ENCODE assay signal across 1 cellular context in the genomic region with DNA sequence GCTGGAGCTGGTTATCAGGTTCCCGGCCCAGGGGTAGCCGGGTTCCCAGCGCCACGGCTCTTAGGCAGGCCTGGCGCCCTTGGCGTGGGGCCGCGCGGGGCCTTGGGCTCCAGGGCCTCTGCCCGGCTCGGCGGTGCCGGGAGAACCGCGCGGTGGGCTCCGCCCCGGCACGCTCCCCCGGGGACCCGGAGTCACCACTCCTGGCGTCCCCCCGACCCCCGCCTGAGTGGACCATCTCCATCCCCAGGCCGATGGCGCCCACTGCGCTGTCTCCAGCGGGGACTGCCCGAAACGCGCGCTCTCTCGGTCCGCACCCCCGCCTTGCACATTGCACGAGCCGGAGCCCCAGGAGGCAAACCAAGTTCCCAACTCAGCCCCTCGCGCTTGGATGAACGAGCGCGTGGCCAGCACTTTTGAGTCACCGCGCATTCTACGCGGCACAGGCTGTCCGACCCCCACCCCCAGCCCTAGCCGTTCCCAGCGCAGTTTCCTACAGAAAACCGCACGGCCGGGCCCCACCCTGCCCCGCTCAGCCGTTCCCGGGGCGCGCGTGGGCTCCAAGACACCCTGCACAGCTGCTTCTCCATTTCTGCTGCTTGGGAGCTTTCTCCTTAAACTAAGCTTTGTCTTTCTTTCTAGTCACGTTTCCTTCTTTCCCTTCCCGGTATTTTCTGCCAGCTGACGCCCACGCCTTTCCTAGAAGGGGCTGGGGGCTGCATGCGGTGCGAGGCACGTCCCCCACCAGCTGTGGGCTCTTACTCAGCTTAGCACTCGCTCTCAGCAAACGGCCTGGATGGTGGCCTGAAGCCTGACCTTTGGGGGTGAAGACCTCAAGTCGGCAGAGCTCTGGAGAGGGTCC.
TF ChIP-seq lines count a peak whose summit lies in the region.

No MANE protein-coding gene starts in this region.

TF ChIP-seq in WTC11, 78 proteins besides CTCF, POLR2A, EP300 and RAD21 (continued from another document):
- TF ChIP-seq, protein P1, sequence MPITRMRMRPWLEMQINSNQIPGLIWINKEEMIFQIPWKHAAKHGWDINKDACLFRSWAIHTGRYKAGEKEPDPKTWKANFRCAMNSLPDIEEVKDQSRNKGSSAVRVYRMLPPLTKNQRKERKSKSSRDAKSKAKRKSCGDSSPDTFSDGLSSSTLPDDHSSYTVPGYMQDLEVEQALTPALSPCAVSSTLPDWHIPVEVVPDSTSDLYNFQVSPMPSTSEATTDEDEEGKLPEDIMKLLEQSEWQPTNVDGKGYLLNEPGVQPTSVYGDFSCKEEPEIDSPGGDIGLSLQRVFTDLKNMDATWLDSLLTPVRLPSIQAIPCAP (CRISPR knock-in tag; IDR thresholded peaks at IDR 0.05) = no peak
- TF ChIP-seq, protein P2, sequence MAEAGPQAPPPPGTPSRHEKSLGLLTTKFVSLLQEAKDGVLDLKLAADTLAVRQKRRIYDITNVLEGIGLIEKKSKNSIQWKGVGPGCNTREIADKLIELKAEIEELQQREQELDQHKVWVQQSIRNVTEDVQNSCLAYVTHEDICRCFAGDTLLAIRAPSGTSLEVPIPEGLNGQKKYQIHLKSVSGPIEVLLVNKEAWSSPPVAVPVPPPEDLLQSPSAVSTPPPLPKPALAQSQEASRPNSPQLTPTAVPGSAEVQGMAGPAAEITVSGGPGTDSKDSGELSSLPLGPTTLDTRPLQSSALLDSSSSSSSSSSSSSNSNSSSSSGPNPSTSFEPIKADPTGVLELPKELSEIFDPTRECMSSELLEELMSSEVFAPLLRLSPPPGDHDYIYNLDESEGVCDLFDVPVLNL (CRISPR knock-in tag; IDR thresholded peaks at IDR 0.05; ENCODE audit: borderline replicate concordance, low read depth) = no peak
- TF ChIP-seq SOX15 (CRISPR knock-in tag; IDR thresholded peaks at IDR 0.05) = no peak
- TF ChIP-seq SMAD3 (CRISPR knock-in tag; IDR thresholded peaks at IDR 0.05; ENCODE audit: borderline replicate concordance) = peak; percentile 27; the same call in 1 of the 2 replicates
- TF ChIP-seq, protein P3, sequence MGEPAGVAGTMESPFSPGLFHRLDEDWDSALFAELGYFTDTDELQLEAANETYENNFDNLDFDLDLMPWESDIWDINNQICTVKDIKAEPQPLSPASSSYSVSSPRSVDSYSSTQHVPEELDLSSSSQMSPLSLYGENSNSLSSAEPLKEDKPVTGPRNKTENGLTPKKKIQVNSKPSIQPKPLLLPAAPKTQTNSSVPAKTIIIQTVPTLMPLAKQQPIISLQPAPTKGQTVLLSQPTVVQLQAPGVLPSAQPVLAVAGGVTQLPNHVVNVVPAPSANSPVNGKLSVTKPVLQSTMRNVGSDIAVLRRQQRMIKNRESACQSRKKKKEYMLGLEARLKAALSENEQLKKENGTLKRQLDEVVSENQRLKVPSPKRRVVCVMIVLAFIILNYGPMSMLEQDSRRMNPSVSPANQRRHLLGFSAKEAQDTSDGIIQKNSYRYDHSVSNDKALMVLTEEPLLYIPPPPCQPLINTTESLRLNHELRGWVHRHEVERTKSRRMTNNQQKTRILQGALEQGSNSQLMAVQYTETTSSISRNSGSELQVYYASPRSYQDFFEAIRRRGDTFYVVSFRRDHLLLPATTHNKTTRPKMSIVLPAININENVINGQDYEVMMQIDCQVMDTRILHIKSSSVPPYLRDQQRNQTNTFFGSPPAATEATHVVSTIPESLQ (CRISPR knock-in tag; IDR thresholded peaks at IDR 0.05) = no peak
- TF ChIP-seq, protein P4, sequence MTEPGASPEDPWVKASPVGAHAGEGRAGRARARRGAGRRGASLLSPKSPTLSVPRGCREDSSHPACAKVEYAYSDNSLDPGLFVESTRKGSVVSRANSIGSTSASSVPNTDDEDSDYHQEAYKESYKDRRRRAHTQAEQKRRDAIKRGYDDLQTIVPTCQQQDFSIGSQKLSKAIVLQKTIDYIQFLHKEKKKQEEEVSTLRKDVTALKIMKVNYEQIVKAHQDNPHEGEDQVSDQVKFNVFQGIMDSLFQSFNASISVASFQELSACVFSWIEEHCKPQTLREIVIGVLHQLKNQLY (CRISPR knock-in tag; IDR thresholded peaks at IDR 0.05) = no peak
- no peak for TF ChIP-seq JUN (CRISPR knock-in tag; IDR thresholded peaks at IDR 0.05)
- no peak for TF ChIP-seq JAZF1 (CRISPR knock-in tag; IDR thresholded peaks at IDR 0.05)
- TF ChIP-seq, protein P5, sequence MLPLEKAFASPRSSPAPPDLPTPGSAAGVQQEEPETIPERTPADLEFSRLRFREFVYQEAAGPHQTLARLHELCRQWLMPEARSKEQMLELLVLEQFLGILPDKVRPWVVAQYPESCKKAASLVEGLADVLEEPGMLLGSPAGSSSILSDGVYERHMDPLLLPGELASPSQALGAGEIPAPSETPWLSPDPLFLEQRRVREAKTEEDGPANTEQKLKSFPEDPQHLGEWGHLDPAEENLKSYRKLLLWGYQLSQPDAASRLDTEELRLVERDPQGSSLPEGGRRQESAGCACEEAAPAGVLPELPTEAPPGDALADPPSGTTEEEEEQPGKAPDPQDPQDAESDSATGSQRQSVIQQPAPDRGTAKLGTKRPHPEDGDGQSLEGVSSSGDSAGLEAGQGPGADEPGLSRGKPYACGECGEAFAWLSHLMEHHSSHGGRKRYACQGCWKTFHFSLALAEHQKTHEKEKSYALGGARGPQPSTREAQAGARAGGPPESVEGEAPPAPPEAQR (CRISPR knock-in tag; IDR thresholded peaks at IDR 0.05) = no peak
- TF ChIP-seq ETV6 (CRISPR knock-in tag; IDR thresholded peaks at IDR 0.05) = no peak
- 0 out of 2 replicates have a peak, but pooled peaks have one; percentile 22 for TF ChIP-seq NFYB (CRISPR knock-in tag; conservative IDR thresholded peaks at IDR 0.05; ENCODE audit: low read depth)
- no peak for TF ChIP-seq ATF1 (CRISPR knock-in tag; IDR thresholded peaks at IDR 0.05)
- no peak for TF ChIP-seq PRRX2 (CRISPR knock-in tag; IDR thresholded peaks at IDR 0.05)
- no peak for TF ChIP-seq ZNF396 (CRISPR knock-in tag; IDR thresholded peaks at IDR 0.05; ENCODE audit: borderline replicate concordance)
- TF ChIP-seq, protein P6, sequence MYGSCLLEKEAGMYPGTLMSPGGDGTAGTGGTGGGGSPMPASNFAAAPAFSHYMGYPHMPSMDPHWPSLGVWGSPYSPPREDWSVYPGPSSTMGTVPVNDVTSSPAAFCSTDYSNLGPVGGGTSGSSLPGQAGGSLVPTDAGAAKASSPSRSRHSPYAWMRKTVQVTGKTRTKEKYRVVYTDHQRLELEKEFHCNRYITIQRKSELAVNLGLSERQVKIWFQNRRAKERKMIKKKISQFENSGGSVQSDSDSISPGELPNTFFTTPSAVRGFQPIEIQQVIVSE (CRISPR knock-in tag; IDR thresholded peaks at IDR 0.05; ENCODE audit: borderline replicate concordance) = no peak
